ENCODE assay signal across 1 cellular context in genomic region chr20:53513489-53514298, GRCh38.
TF ChIP-seq lines count a peak whose summit lies in the region.

No MANE protein-coding gene starts in this region.

TF ChIP-seq in HepG2, 621 proteins besides CTCF, POLR2A, EP300 and RAD21 (continued from another document and continues in another):
- no peak for TF ChIP-seq HNF1A (IDR thresholded peaks at IDR 0.05; ENCODE audit: low read depth)
- TF ChIP-seq HNF1A (CRISPR knock-in tag; IDR thresholded peaks at IDR 0.05; ENCODE audit: borderline replicate concordance), result no peak
- no peak for TF ChIP-seq ZNF180 (CRISPR knock-in tag; IDR thresholded peaks at IDR 0.05; ENCODE audit: borderline replicate concordance, low read depth)
- TF ChIP-seq NR2F2 (IDR thresholded peaks at IDR 0.05; ENCODE audit: borderline replicate concordance, low read depth), result no peak
- no peak for TF ChIP-seq ZBTB39 (CRISPR knock-in tag; IDR thresholded peaks at IDR 0.05)
- 0 out of 2 replicates have a peak, but pooled peaks have one; percentile 44 for TF ChIP-seq HNF1B (CRISPR knock-in tag; IDR thresholded peaks at IDR 0.05)
- 0 out of 2 replicates have a peak, but pooled peaks have one; percentile 27 for TF ChIP-seq HDAC1 (CRISPR knock-in tag; IDR thresholded peaks at IDR 0.05)
- TF ChIP-seq MED8 (CRISPR knock-in tag; IDR thresholded peaks at IDR 0.05; ENCODE audit: insufficient replicate concordance), result no peak
- 0 out of 2 replicates have a peak, but pooled peaks have one; percentile 36 for TF ChIP-seq ARID2 (CRISPR knock-in tag; IDR thresholded peaks at IDR 0.05; ENCODE audit: borderline replicate concordance)
- TF ChIP-seq TAF1 (CRISPR knock-in tag; IDR thresholded peaks at IDR 0.05), result peak; percentile 33; the same call in 1 of the 2 replicates
- no peak for TF ChIP-seq PHF20 (CRISPR knock-in tag; IDR thresholded peaks at IDR 0.05)
- TF ChIP-seq HNRNPK (IDR thresholded peaks at IDR 0.05; ENCODE audit: low read depth, low read length, poor library complexity, severe bottlenecking), result no peak
- TF ChIP-seq TBP (CRISPR knock-in tag; IDR thresholded peaks at IDR 0.05), result no peak
- peak; percentile 51; the same call in 1 of the 2 replicates for TF ChIP-seq THAP9 (CRISPR knock-in tag; IDR thresholded peaks at IDR 0.05; ENCODE audit: borderline replicate concordance)
- no peak for TF ChIP-seq SIX4 (CRISPR knock-in tag; IDR thresholded peaks at IDR 0.05)
- TF ChIP-seq HOXA3 (CRISPR knock-in tag; IDR thresholded peaks at IDR 0.05), result no peak
- TF ChIP-seq ASH2L (IDR thresholded peaks at IDR 0.05; ENCODE audit: insufficient read length, low read depth, low read length), result peak; percentile 33
- no peak for TF ChIP-seq FOXM1 (CRISPR knock-in tag; IDR thresholded peaks at IDR 0.05)
- TF ChIP-seq NR2F6 (IDR thresholded peaks at IDR 0.05), result no peak
- TF ChIP-seq NR2F6 (CRISPR knock-in tag; IDR thresholded peaks at IDR 0.05), result no peak
- TF ChIP-seq NFIC (IDR thresholded peaks at IDR 0.05; ENCODE audit: low read length), result no peak
- no peak for TF ChIP-seq ZNF720 (CRISPR knock-in tag; IDR thresholded peaks at IDR 0.05)
- TF ChIP-seq GZF1 (CRISPR knock-in tag; IDR thresholded peaks at IDR 0.05), result no peak
- TF ChIP-seq GLI4 (CRISPR knock-in tag; IDR thresholded peaks at IDR 0.05; ENCODE audit: borderline replicate concordance), result no peak; the same call in 1 of the 2 replicates
- no peak for TF ChIP-seq HMG20B (CRISPR knock-in tag; conservative IDR thresholded peaks at IDR 0.05)
- TF ChIP-seq GATAD2A (CRISPR knock-in tag; IDR thresholded peaks at IDR 0.05), result peak; percentile 66
- no peak for TF ChIP-seq PAF1 (CRISPR knock-in tag; IDR thresholded peaks at IDR 0.05)
- TF ChIP-seq ZNF501 (CRISPR knock-in tag; IDR thresholded peaks at IDR 0.05), result peak; percentile 70; the same call in 1 of the 2 replicates
- no peak for TF ChIP-seq HOXA9 (CRISPR knock-in tag; IDR thresholded peaks at IDR 0.05; ENCODE audit: borderline replicate concordance)
- TF ChIP-seq ZNF670 (CRISPR knock-in tag; IDR thresholded peaks at IDR 0.05; ENCODE audit: borderline replicate concordance), result no peak
- TF ChIP-seq ZNF354B (CRISPR knock-in tag; IDR thresholded peaks at IDR 0.05), result 0 out of 2 replicates have a peak, but pooled peaks have one; percentile 27
- no peak for TF ChIP-seq RELA (CRISPR knock-in tag; IDR thresholded peaks at IDR 0.05)
- no peak for TF ChIP-seq CHD4 (IDR thresholded peaks at IDR 0.05; ENCODE audit: borderline replicate concordance, low read length)
- no peak for TF ChIP-seq JUND (CRISPR knock-in tag; IDR thresholded peaks at IDR 0.05)
- TF ChIP-seq ZNF33B (CRISPR knock-in tag; IDR thresholded peaks at IDR 0.05), result no peak
- 0 out of 2 replicates have a peak, but pooled peaks have one; percentile 46 for TF ChIP-seq GFI1 (CRISPR knock-in tag; IDR thresholded peaks at IDR 0.05; ENCODE audit: borderline replicate concordance)
- TF ChIP-seq ZSCAN25 (CRISPR knock-in tag; IDR thresholded peaks at IDR 0.05), result peak; percentile 56; the same call in 1 of the 2 replicates
- 0 out of 2 replicates have a peak, but pooled peaks have one; percentile 37 for TF ChIP-seq RXRA (CRISPR knock-in tag; IDR thresholded peaks at IDR 0.05)
- no peak for TF ChIP-seq KDM3A (CRISPR knock-in tag; IDR thresholded peaks at IDR 0.05; ENCODE audit: low read depth)
- TF ChIP-seq ZNF234 (CRISPR knock-in tag; conservative IDR thresholded peaks at IDR 0.05), result no peak
- no peak for TF ChIP-seq ATRX (CRISPR knock-in tag; IDR thresholded peaks at IDR 0.05; ENCODE audit: borderline replicate concordance)
- TF ChIP-seq FOSL1 (CRISPR knock-in tag; IDR thresholded peaks at IDR 0.05; ENCODE audit: borderline replicate concordance), result no peak
- no peak for TF ChIP-seq ZNF230 (CRISPR knock-in tag; IDR thresholded peaks at IDR 0.05)
- TF ChIP-seq POGZ (CRISPR knock-in tag; IDR thresholded peaks at IDR 0.05), result peak; percentile 30; the same call in 1 of the 2 replicates
- TF ChIP-seq FOXP1 (IDR thresholded peaks at IDR 0.05), result no peak
- peak; percentile 27; the same call in 1 of the 2 replicates for TF ChIP-seq FOXP1 (CRISPR knock-in tag; IDR thresholded peaks at IDR 0.05)
- no peak for TF ChIP-seq BRF2 (CRISPR knock-in tag; IDR thresholded peaks at IDR 0.05)
- TF ChIP-seq MED1 (CRISPR knock-in tag; IDR thresholded peaks at IDR 0.05), result 0 out of 2 replicates have a peak, but pooled peaks have one; percentile 9
- no peak for TF ChIP-seq FOXO1 (CRISPR knock-in tag; IDR thresholded peaks at IDR 0.05)
- no peak for TF ChIP-seq HMGXB4 (CRISPR knock-in tag; IDR thresholded peaks at IDR 0.05; ENCODE audit: borderline replicate concordance in 1 of 2, low read depth in 1 of 2)
- no peak for TF ChIP-seq GLMP (CRISPR knock-in tag; IDR thresholded peaks at IDR 0.05; ENCODE audit: borderline replicate concordance)
- peak; percentile 25; the same call in 1 of the 2 replicates for TF ChIP-seq SMYD3 (CRISPR knock-in tag; IDR thresholded peaks at IDR 0.05)
- TF ChIP-seq GMEB1 (CRISPR knock-in tag; IDR thresholded peaks at IDR 0.05; ENCODE audit: borderline replicate concordance), result 0 out of 2 replicates have a peak, but pooled peaks have one; percentile 35
- no peak for TF ChIP-seq TAF15 (IDR thresholded peaks at IDR 0.05; ENCODE audit: low read depth, low read length, poor library complexity, severe bottlenecking)
- TF ChIP-seq ZNF598 (CRISPR knock-in tag; IDR thresholded peaks at IDR 0.05; ENCODE audit: borderline replicate concordance), result peak; percentile 62; the same call in 1 of the 2 replicates
- peak; percentile 19 for TF ChIP-seq TEAD3 (CRISPR knock-in tag; optimal IDR thresholded peaks at IDR 0.05; ENCODE audit: borderline replicate concordance)
- TF ChIP-seq GPN1 (CRISPR knock-in tag; IDR thresholded peaks at IDR 0.05; ENCODE audit: borderline replicate concordance), result no peak
